Comparison of ENCODE assay signal across 18 cellular contexts in genomic region chr15:25987638-25988037, GRCh38.
DNase-seq lines count a peak whose midpoint lies in the region; TF ChIP-seq lines count a peak whose summit lies in the region.
"Had no signal": no experiment of that assay in that cellular context is flagged by ENCODE, and none has a peak within 500 bp of the region (broad histone marks: within the 10 kb centered on the region; RNA-seq: fewer than 3 reads in every experiment).

No MANE protein-coding gene starts in this region.

- H3K27ac ChIP-seq in BLaER1 (peak overlapping the region; percentile 51), H9 (ENCODE audit: insufficient read length, low read depth, low read length) (no peak overlapping the region), MM.1S (ENCODE audit: low read length) (no peak overlapping the region)
- H3K27ac ChIP-seq: 22Rv1, A549 had no signal

- H3K79me1 ChIP-seq in H9 (ENCODE audit: insufficient read depth, low read depth, low read length, poor library complexity, severe bottlenecking), result no peaks in the 10 kb centered on the region

- H3K36me3 ChIP-seq in BLaER1 (no peaks in the 10 kb centered on the region), MM.1S (replicated peaks; ENCODE audit: insufficient read depth, low read length) (no peaks in the 10 kb centered on the region)

- TF ChIP-seq CTCF in H9 (conservative IDR thresholded peaks at IDR 0.05) (no peak), MM.1S (IDR thresholded peaks at IDR 0.05; ENCODE audit: low read length) (no peak)

- peak overlapping the region; percentile 88 for H3K4me2 ChIP-seq in BLaER1
- no peak overlapping the region for H3K4me2 ChIP-seq in H9 (ENCODE audit: insufficient read depth, insufficient read length, low read length)
- no peak overlapping the region for H3K4me2 ChIP-seq in MM.1S (ENCODE audit: low read depth, low read length)
- H3K4me2 ChIP-seq: A549 had no signal

- no peak overlapping the region for H2AK5ac ChIP-seq in H9 (ENCODE audit: insufficient read length, low read length)

- no peak overlapping the region for H3K4me3 Mint-ChIP-seq in H9
- H3K4me3 Mint-ChIP-seq: CD8-positive, alpha-beta T cell; HFFc6 had no signal

- H4K8ac ChIP-seq in H9 (replicated peaks; ENCODE audit: insufficient read length, low read depth, low read length), result no peak overlapping the region

- H3K4me1 Mint-ChIP-seq in H9, result peaks cover 53 to 57% of the 10 kb centered on the region in 2 experiments
- H3K4me1 Mint-ChIP-seq: IgD-negative memory B cell had no signal

- H3K27ac Mint-ChIP-seq in H9, result no peak overlapping the region
- H3K27ac Mint-ChIP-seq: CD8-positive, alpha-beta T cell; HFFc6; IgD-negative memory B cell had no signal

- H3K23ac ChIP-seq in H9 (ENCODE audit: insufficient read length, low read depth, low read length), result no peak overlapping the region

- H2BK12ac ChIP-seq in H9 (ENCODE audit: insufficient read length, low read depth, low read length), result no peak overlapping the region

- H2BK5ac ChIP-seq in H9 (ENCODE audit: insufficient read length, low read length), result no peak overlapping the region

- peaks cover 54% of the 10 kb centered on the region for H3K4me1 ChIP-seq in BLaER1
- H3K4me1 ChIP-seq in H9 (ENCODE audit: insufficient read depth, low read length), result peaks cover 3% of the 10 kb centered on the region; the same call in 1 of the 2 replicates
- H3K4me1 ChIP-seq in MM.1S (ENCODE audit: low read length), result no peaks in the 10 kb centered on the region
- H3K4me1 ChIP-seq: A549 had no signal

- H2BK20ac ChIP-seq in H9 (ENCODE audit: low read depth, low read length, poor library complexity, severe bottlenecking), result no peak overlapping the region

- H4K20me1 ChIP-seq in BLaER1 (no peaks in the 10 kb centered on the region), H9 (ENCODE audit: control insufficient read depth, insufficient read depth, insufficient read length) (no peaks in the 10 kb centered on the region), MM.1S (ENCODE audit: insufficient read depth, low read length) (no peaks in the 10 kb centered on the region)

- peaks cover 0 to 14% (median 0%) of the 10 kb centered on the region in 3 experiments; a peak in 1 of 7 replicates for H3K36me3 Mint-ChIP-seq in H9 (ENCODE audit: insufficient read depth in 1 of 3, low read depth in 3 of 3)
- H3K36me3 Mint-ChIP-seq: CD8-positive, alpha-beta T cell; IgD-negative memory B cell had no signal

- H4K91ac ChIP-seq in H9 (ENCODE audit: insufficient read length, low read depth, low read length), result no peak overlapping the region

- H3K4ac ChIP-seq in H9 (ENCODE audit: low read depth, low read length), result no peak overlapping the region

- H3T11ph ChIP-seq in H9 (ENCODE audit: low read length), result no peak overlapping the region

- H3K27me3 ChIP-seq in BLaER1, result no peaks in the 10 kb centered on the region
- no peaks in the 10 kb centered on the region for H3K27me3 ChIP-seq in H9 (ENCODE audit: insufficient read depth, low read length)
- no peaks in the 10 kb centered on the region for H3K27me3 ChIP-seq in MM.1S (replicated peaks; ENCODE audit: insufficient read depth, low read length)

- peak overlapping the region; percentile 78 for H3K14ac ChIP-seq in H9 (ENCODE audit: insufficient read depth, low read length)

- WGBS in H9 (ENCODE audit: extremely low coverage, insufficient read length, low lambda C conversion rate), result no CpG with 5 or more reads among the region's 4 CpGs

- no peaks in the 10 kb centered on the region for H3F3A ChIP-seq in MM.1S (ENCODE audit: insufficient read depth, low read length)

- no peaks in the 10 kb centered on the region for H3K79me2 ChIP-seq in H9 (ENCODE audit: insufficient read depth, low read length)
- no peaks in the 10 kb centered on the region for H3K79me2 ChIP-seq in MM.1S (ENCODE audit: low read length)

- no peak overlapping the region for H4K5ac ChIP-seq in H9 (ENCODE audit: insufficient read length, low read depth, low read length)

- no peak overlapping the region for H3K9ac ChIP-seq in BLaER1
- H3K9ac ChIP-seq in H9 (ENCODE audit: extremely low read depth, insufficient read length, low read length), result no peak overlapping the region
- H3K9ac ChIP-seq in MM.1S (ENCODE audit: low read length), result no peak overlapping the region

- intact Hi-C loops in head of caudate nucleus (cut with DNase I), result no loop called here

- no peak overlapping the region for H2BK15ac ChIP-seq in H9 (ENCODE audit: low read depth, low read length)

- no peak overlapping the region; the same call in 1 of the 2 replicates for H3K4me3 ChIP-seq in BLaER1
- H3K4me3 ChIP-seq in MM.1S (ENCODE audit: low read length), result no peak overlapping the region
- H3K4me3 ChIP-seq: A549, GM12878 had no signal

- no peak overlapping the region for H3K18ac ChIP-seq in H9 (ENCODE audit: insufficient read length, low read depth, low read length)

- no peak for DNase-seq in H9
- DNase-seq in head of caudate nucleus, result peak in 32 of 42 donors; percentile 3 to 81 (median 30)
- DNase-seq in putamen (ENCODE audit: low spot score), result peak; percentile 20
- DNase-seq in inferior parietal cortex (ENCODE audit: extremely low spot score), result no peak
- DNase-seq in MM.1S, result no peak
- no peak for DNase-seq in SKM-1 treated with dmso at 0.1 percent for 144 hours (lab: John Stamatoyannopoulos, UW; ENCODE audit: unreplicated experiment)
- DNase-seq: AML-193; Calu3; CD8-positive, alpha-beta T cell; DMS79 treated with DMSO at 0.1 percent for 48 hours; GF-D8; HFFc6; KBM-7 had no signal

- no peak overlapping the region for H2BK120ac ChIP-seq in H9 (ENCODE audit: low read depth, low read length, poor library complexity, severe bottlenecking)

- H2AFZ ChIP-seq in H9 (ENCODE audit: low read length) (no peak overlapping the region), MM.1S (ENCODE audit: low read length) (no peak overlapping the region)

- no peak overlapping the region for H3K56ac ChIP-seq in H9 (ENCODE audit: insufficient read length, low read depth, low read length)

- no peaks in the 10 kb centered on the region for H3K9me2 ChIP-seq in MM.1S (replicated peaks; ENCODE audit: insufficient read depth, low read length)

- H3K23me2 ChIP-seq in H9 (ENCODE audit: insufficient read length, low read depth, low read length, poor library complexity, severe bottlenecking), result no peaks in the 10 kb centered on the region

- peaks cover 23% of the 10 kb centered on the region for H3K9me3 ChIP-seq in BLaER1
- no peaks in the 10 kb centered on the region for H3K9me3 ChIP-seq in H9 (ENCODE audit: control insufficient read depth, low read depth, low read length)
- no peaks in the 10 kb centered on the region for H3K9me3 ChIP-seq in MM.1S (replicated peaks; ENCODE audit: insufficient read depth, low read length)
- H3K9me3 ChIP-seq: A549 had no signal

- H3K9me3 Mint-ChIP-seq in H9, result peaks cover 0 to 2% of the 10 kb centered on the region in 2 experiments; a peak in 2 of 5 replicates
- H3K9me3 Mint-ChIP-seq: CD8-positive, alpha-beta T cell; HFFc6 had no signal

- H3K27me3 Mint-ChIP-seq in H9 (ENCODE audit: low read depth), result no peaks in the 10 kb centered on the region; the same call in none of the 2 replicates

Comparison
In these comparisons a context has a peak if more than half of its experiments do, and no peak if none do; other contexts are left out.
1. DNase-seq: peak in head of caudate nucleus (32 of 42) and putamen (single experiment); none in H9 (single experiment), inferior parietal cortex (single experiment), MM.1S (single experiment) and SKM-1 treated with dmso at 0.1 percent for 144 hours (single experiment).